Comparison of ENCODE assay signal across 1 cellular context in genomic region chr14:92041203-92041602, GRCh38.
TF ChIP-seq lines count a peak whose summit lies in the region.

No MANE protein-coding gene starts in this region.

TF ChIP-seq in WTC11, 78 proteins besides CTCF, POLR2A, EP300 and RAD21 (continued from another document):
- no peak for TF ChIP-seq ZNF532 (CRISPR knock-in tag; IDR thresholded peaks at IDR 0.05; ENCODE audit: borderline replicate concordance)
- TF ChIP-seq, protein P1, sequence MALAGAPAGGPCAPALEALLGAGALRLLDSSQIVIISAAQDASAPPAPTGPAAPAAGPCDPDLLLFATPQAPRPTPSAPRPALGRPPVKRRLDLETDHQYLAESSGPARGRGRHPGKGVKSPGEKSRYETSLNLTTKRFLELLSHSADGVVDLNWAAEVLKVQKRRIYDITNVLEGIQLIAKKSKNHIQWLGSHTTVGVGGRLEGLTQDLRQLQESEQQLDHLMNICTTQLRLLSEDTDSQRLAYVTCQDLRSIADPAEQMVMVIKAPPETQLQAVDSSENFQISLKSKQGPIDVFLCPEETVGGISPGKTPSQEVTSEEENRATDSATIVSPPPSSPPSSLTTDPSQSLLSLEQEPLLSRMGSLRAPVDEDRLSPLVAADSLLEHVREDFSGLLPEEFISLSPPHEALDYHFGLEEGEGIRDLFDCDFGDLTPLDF (CRISPR knock-in tag; IDR thresholded peaks at IDR 0.05), result no peak
